Comparison of ENCODE assay signal across 8 cellular contexts in genomic region chr10:3192856-3193635, GRCh38. TPM values are rescaled to one million over a fixed set of nuclear protein-coding genes. Genes with fewer than 3 reads are reported as not detected.
DNase-seq lines count a peak whose midpoint lies in the region; ATAC-seq and TF ChIP-seq lines count a peak whose summit lies in the region.

No MANE protein-coding gene starts in this region.

- peaks cover 5% of the 10 kb centered on the region for H3K27me3 Mint-ChIP-seq in endothelial cell (ENCODE audit: unreplicated experiment)

- DNase-seq in Right ventricle myocardium inferior (ENCODE audit: missing footprints), result peak; percentile 55
- no peak for DNase-seq in cardiac septum (ENCODE audit: low spot score)
- DNase-seq in NCI-H2029 treated with DMSO at 0.1 percent for 48 hours (lab: John Stamatoyannopoulos, UW), result peak; percentile 67
- peak; percentile 63 for DNase-seq in activated CD4-positive, alpha-beta T cell treated with anti-CD3 and anti-CD28 coated beads for 48 hours
- peak; percentile 42 for DNase-seq in endothelial cell (ENCODE audit: low spot score)

- intact Hi-C loops in Right ventricle myocardium inferior (cut with DNase I), result no loop called here
- intact Hi-C loops in cardiac septum (cut with DNase I), result loop anchor here (10.0 kb wide), 1 partner anchor 1462 kb away; no protein-coding TSS in a partner anchor

- no peaks in the 10 kb centered on the region for H3K36me3 ChIP-seq in muscle layer of colon (ENCODE audit: insufficient read depth, low read length)
- H3K36me3 ChIP-seq in stomach smooth muscle (ENCODE audit: control insufficient read depth in 2 of 2, insufficient read depth in 2 of 2, low read length in 2 of 2), result no peaks in the 10 kb centered on the region

- H3K36me3 Mint-ChIP-seq in endothelial cell (ENCODE audit: low read depth, unreplicated experiment), result no peaks in the 10 kb centered on the region

- H3K27ac ChIP-seq in muscle layer of colon (ENCODE audit: low read depth, low read length) (no peak overlapping the region), stomach smooth muscle (ENCODE audit: low read length) (no peak overlapping the region)

- H3K4me3 Mint-ChIP-seq in endothelial cell (ENCODE audit: unreplicated experiment), result no peak overlapping the region

- H3K9me3 Mint-ChIP-seq in endothelial cell (ENCODE audit: unreplicated experiment), result no peaks in the 10 kb centered on the region

- H3K9me3 ChIP-seq in muscle layer of colon (ENCODE audit: low read length) (no peaks in the 10 kb centered on the region), stomach smooth muscle (ENCODE audit: control insufficient read depth in 2 of 2, low read length in 2 of 2) (no peaks in the 10 kb centered on the region)

- H3K27ac Mint-ChIP-seq in endothelial cell (ENCODE audit: unreplicated experiment), result no peak overlapping the region

- ATAC-seq in Right ventricle myocardium inferior (no peak), GM19397 (IDR thresholded peaks at IDR 0.05; ENCODE audit: unreplicated experiment) (no peak)

- H3K4me3 ChIP-seq in muscle layer of colon (ENCODE audit: low read depth in 1 of 2, low read length in 2 of 2) (peak overlapping the region; percentile 11 to 39), stomach smooth muscle (ENCODE audit: low read length in 2 of 2) (peak overlapping the region; percentile 49 to 75)

- peaks cover 6% of the 10 kb centered on the region for H3K4me1 Mint-ChIP-seq in endothelial cell (ENCODE audit: unreplicated experiment)

- TF ChIP-seq CTCF in endothelial cell (IDR thresholded peaks at IDR 0.05; ENCODE audit: unreplicated experiment), result peak; percentile 98

- H3K9ac ChIP-seq in muscle layer of colon (ENCODE audit: low read length), result no peak overlapping the region
- no peak overlapping the region for H3K9ac ChIP-seq in stomach smooth muscle (ENCODE audit: low read length in 2 of 2)

- H3K27me3 ChIP-seq in muscle layer of colon (ENCODE audit: control insufficient read depth in 1 of 2, insufficient read depth in 2 of 2, low read length in 2 of 2) (no peaks in the 10 kb centered on the region), stomach smooth muscle (ENCODE audit: control insufficient read depth in 1 of 2, insufficient read depth in 2 of 2, low read length in 2 of 2) (no peaks in the 10 kb centered on the region)

- H3K4me1 ChIP-seq in muscle layer of colon (ENCODE audit: insufficient read depth, low read length) (peaks cover 11% of the 10 kb centered on the region), stomach smooth muscle (ENCODE audit: control insufficient read depth, insufficient read depth, low read length) (peaks cover 14% of the 10 kb centered on the region)

RNA-seq across cellular contexts. Expression of gene PITRM1, which starts 20.5 kb away (rescaled TPM):
- total RNA-seq in Right ventricle myocardium inferior (91.1 TPM), cardiac septum (85.3 TPM), endothelial cell (ENCODE audit: unreplicated experiment) (60.3 TPM)
